Comparison of ENCODE assay signal across 19 cellular contexts in genomic region chr20:61331542-61331941, GRCh38.
DNase-seq lines count a peak whose midpoint lies in the region; ATAC-seq, FAIRE-seq and TF ChIP-seq lines count a peak whose summit lies in the region.
"Had no signal": no experiment of that assay in that cellular context is flagged by ENCODE, and none has a peak within 500 bp of the region (broad histone marks: within the 10 kb centered on the region; RNA-seq: fewer than 3 reads in every experiment).

No MANE protein-coding gene starts in this region.

- no peaks in the 10 kb centered on the region for H4K20me1 ChIP-seq in mammary epithelial cell (ENCODE audit: insufficient read depth, low read length)

- H3K27ac ChIP-seq in mammary epithelial cell (ENCODE audit: insufficient read depth, low read depth, low read length): no peak overlapping the region
- H3K27ac ChIP-seq: cardiac muscle cell, gastrocnemius medialis, KMS-11, pancreas, Peyer's patch had no signal

- no peak overlapping the region for H3K4me3 ChIP-seq in mammary epithelial cell (replicated peaks in 1 of 3; ENCODE audit: insufficient read depth in 1 of 3, low read depth in 2 of 3, low read length in 3 of 3)
- H3K4me3 ChIP-seq: cardiac muscle cell, gastrocnemius medialis, pancreas, Peyer's patch had no signal

- intact Hi-C loops in Right ventricle myocardium inferior (cut with DNase I) (no loop called here), cardiac septum (cut with DNase I) (no loop called here), mammary epithelial cell (cut with micrococcal nuclease) (no loop called here)

- DNase-seq in Right ventricle myocardium inferior (ENCODE audit: missing footprints): no peak
- no peak for DNase-seq in cardiac septum (ENCODE audit: low spot score)
- DNase-seq in T-helper 1 cell: peak in 4 of 5 donors; percentile 8 to 34 (median 20)
- peak; percentile 77 for DNase-seq in islet precursor cell
- DNase-seq in urothelium cell line (ENCODE audit: low spot score): no peak
- no peak for DNase-seq in DMS114 treated with DMSO at 0.1 percent for 48 hours (lab: John Stamatoyannopoulos, UW; ENCODE audit: unreplicated experiment)
- DNase-seq in mammary epithelial cell: no peak
- DNase-seq: activated T-cell treated with anti-CD3 and anti-CD28 coated beads for 4 hours; effector memory CD8-positive, alpha-beta T cell; gastrocnemius medialis; GDM1; NCI-H1436; NCI-H345; stimulated activated CD4-positive, alpha-beta T cell treated with anti-CD3 and anti-CD28 coated beads, Interleukin-12 subunit alpha, Interleukin-12 subunit beta, amount 100 ng/mL, for 4 hours had no signal

- TF ChIP-seq CTCF in mammary epithelial cell (conservative IDR thresholded peaks at IDR 0.05 in 1 of 2, IDR thresholded peaks at IDR 0.05 in 1 of 2; ENCODE audit: extremely low read depth in 1 of 2, insufficient read depth in 1 of 2, low read depth in 1 of 2, low read length in 2 of 2): no peak

- no peak overlapping the region for H3K9ac ChIP-seq in mammary epithelial cell (ENCODE audit: insufficient read depth, low read length)
- H3K9ac ChIP-seq: KMS-11 had no signal

- H3K36me3 ChIP-seq in mammary epithelial cell (ENCODE audit: insufficient read depth, low read length): no peaks in the 10 kb centered on the region
- H3K36me3 ChIP-seq: cardiac muscle cell, gastrocnemius medialis, pancreas, Peyer's patch had no signal

- no peaks in the 10 kb centered on the region for H3K9me3 ChIP-seq in mammary epithelial cell (replicated peaks; ENCODE audit: insufficient read depth, low read length)
- H3K9me3 ChIP-seq: gastrocnemius medialis, pancreas, Peyer's patch had no signal

- no peak overlapping the region for H2AFZ ChIP-seq in mammary epithelial cell (ENCODE audit: low read depth, low read length)

- CTCF ChIA-PET in mammary epithelial cell (lab: Charles Lee; ENCODE audit: low non-redundant PET): no interaction called here

- peaks cover 42% of the 10 kb centered on the region for H3K79me2 ChIP-seq in mammary epithelial cell (ENCODE audit: insufficient read depth, low read length)

- no peaks in the 10 kb centered on the region for H3K27me3 ChIP-seq in mammary epithelial cell (ENCODE audit: insufficient read depth, low read length)
- H3K27me3 ChIP-seq: cardiac muscle cell, gastrocnemius medialis, pancreas, Peyer's patch had no signal

- WGBS in mammary epithelial cell (ENCODE audit: low coverage, missing lambda C conversion rate): 100% methylated on average over 3 of the region's 11 CpGs

- FAIRE-seq in urothelium cell line (lab: Jason Lieb, UNC): peak; percentile 97
- FAIRE-seq: pancreas had no signal

- dilution Hi-C loops in mammary epithelial cell (cut with HindIII; ENCODE audit: low sequenced_read_pairs): no loop called here

- H3K4me1 ChIP-seq in mammary epithelial cell (ENCODE audit: insufficient read depth, low read length): no peaks in the 10 kb centered on the region
- H3K4me1 ChIP-seq: gastrocnemius medialis, pancreas, Peyer's patch had no signal

- peak; percentile 57 for ATAC-seq in Right ventricle myocardium inferior
- no peak for ATAC-seq in HG03097 (IDR thresholded peaks at IDR 0.05; ENCODE audit: low FRiP score, unreplicated experiment)
- ATAC-seq: effector memory CD8-positive, alpha-beta T cell; gastrocnemius medialis; pancreas had no signal

- no peak overlapping the region for H3K4me2 ChIP-seq in mammary epithelial cell (ENCODE audit: insufficient read depth, low read depth, low read length)
- H3K4me2 ChIP-seq: KMS-11 had no signal

- no TSS peak for BruUV-seq in mammary epithelial cell (replicated peaks; lab: Mats Ljungman, UMichigan)

- in situ Hi-C loops in mammary epithelial cell (cut with MboI; ENCODE audit: low sequenced_read_pairs in 2 of 2): no loop called here

Comparison
In these comparisons a context has a peak if more than half of its experiments do, and no peak if none do; other contexts are left out.
1. DNase-seq: peak in T-helper 1 cell (4 of 5) and islet precursor cell (single experiment); none in Right ventricle myocardium inferior (single experiment), cardiac septum (single experiment), urothelium cell line (single experiment), DMS114 treated with DMSO at 0.1 percent for 48 hours (single experiment) and mammary epithelial cell (single experiment).